In the genomic region with DNA sequence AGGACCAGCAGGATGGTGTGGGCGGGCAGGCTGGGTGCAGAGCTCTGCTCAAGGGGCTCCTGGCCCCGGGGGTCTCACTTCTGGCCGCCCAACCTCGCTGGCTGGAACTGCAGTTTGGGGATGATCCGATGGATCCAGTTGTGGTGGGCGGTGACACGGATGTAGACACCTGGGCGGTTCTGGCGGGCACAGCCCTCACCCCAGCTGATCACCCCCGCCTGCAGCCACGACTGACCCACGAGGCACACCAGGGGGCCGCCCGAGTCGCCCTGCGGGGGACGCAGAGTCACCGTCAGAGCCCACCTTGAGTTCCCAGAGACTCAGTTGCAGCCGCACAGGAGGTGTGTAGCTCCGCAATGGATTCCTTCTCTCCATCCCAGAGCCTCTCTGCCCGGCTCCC, we compare ENCODE assay signal across 16 cellular contexts. TPM values are rescaled to one million over a fixed set of nuclear protein-coding genes. Genes with fewer than 3 reads are reported as not detected.
DNase-seq lines count a peak whose midpoint lies in the region; ATAC-seq and TF ChIP-seq lines count a peak whose summit lies in the region.
"Had no signal": no experiment of that assay in that cellular context is flagged by ENCODE, and none has a peak within 500 bp of the region (broad histone marks: within the 10 kb centered on the region; RNA-seq: fewer than 3 reads in every experiment).

No MANE protein-coding gene starts in this region.

- TF ChIP-seq CTCF in Calu3 (IDR thresholded peaks at IDR 0.05; ENCODE audit: unreplicated experiment) (no peak), neural crest cell (conservative IDR thresholded peaks at IDR 0.05) (no peak), spleen (IDR thresholded peaks at IDR 0.05 in 8 of 11, conservative IDR thresholded peaks at IDR 0.05 in 3 of 11) (no peak)

- no peak for TF ChIP-seq POLR2A in spleen (IDR thresholded peaks at IDR 0.05)

- DNase-seq in Calu3 = no peak
- DNase-seq in NCI-H69 (lab: John Stamatoyannopoulos, UW) = peak; percentile 33
- no peak for DNase-seq in neural crest cell (ENCODE audit: low read depth, low spot score)
- peak; percentile 62 for DNase-seq in spleen
- no peak for DNase-seq in effector memory CD4-positive, alpha-beta T cell
- DNase-seq: CD4-positive, CD25-positive, alpha-beta regulatory T cell; DMS 273 treated with DMSO at 0.1 percent for 48 hours; H7 had no signal

- WGBS in spleen, 5 donors = 78 to 93% (median 84%) methylated on average over 11 to 21 of the region's 21 CpGs

- no peak overlapping the region for H3K4me3 Mint-ChIP-seq in Calu3 (ENCODE audit: low read depth, unreplicated experiment)
- H3K4me3 Mint-ChIP-seq in neural crest cell = peak overlapping the region; percentile 56
- H3K4me3 Mint-ChIP-seq: CD4-positive, CD25-positive, alpha-beta regulatory T cell; GM23338; IgD-negative memory B cell had no signal

- H3K36me3 Mint-ChIP-seq in Calu3 (ENCODE audit: insufficient read depth, unreplicated experiment) = peaks cover 57% of the 10 kb centered on the region
- no peaks in the 10 kb centered on the region for H3K36me3 Mint-ChIP-seq in neural crest cell (ENCODE audit: low read depth)
- H3K36me3 Mint-ChIP-seq: IgD-negative memory B cell had no signal

- ATAC-seq in HG03139 (IDR thresholded peaks at IDR 0.05; ENCODE audit: unreplicated experiment) = no peak
- ATAC-seq in GM18511 (IDR thresholded peaks at IDR 0.05; ENCODE audit: unreplicated experiment) = no peak
- ATAC-seq: GM12878, GM23338 had no signal

- H3K4me1 Mint-ChIP-seq in Calu3 (ENCODE audit: low read depth, unreplicated experiment) (peaks cover 14% of the 10 kb centered on the region), neural crest cell (no peaks in the 10 kb centered on the region)

- H3K27me3 Mint-ChIP-seq in Calu3 (ENCODE audit: unreplicated experiment) = peaks cover 56% of the 10 kb centered on the region
- peaks cover 8% of the 10 kb centered on the region for H3K27me3 Mint-ChIP-seq in neural crest cell (ENCODE audit: low read depth)

- no TSS peak for BruUV-seq in Calu3 (replicated peaks; lab: Mats Ljungman, UMichigan)

- no peak overlapping the region for H3K27ac ChIP-seq in spleen
- H3K27ac ChIP-seq in effector memory CD4-positive, alpha-beta T cell (ENCODE audit: insufficient read depth, low read length, poor library complexity, severe bottlenecking) = no peak overlapping the region
- H3K27ac ChIP-seq: A549, KMS-11 had no signal

- H3K9me3 Mint-ChIP-seq in Calu3 (ENCODE audit: low read depth, unreplicated experiment) (no peaks in the 10 kb centered on the region), neural crest cell (no peaks in the 10 kb centered on the region)
- H3K9me3 Mint-ChIP-seq: GM23338, IgD-negative memory B cell had no signal

- peaks cover 0 to 29% (median 21%) of the 10 kb centered on the region in 6 donors for H3K36me3 ChIP-seq in spleen
- peaks cover 18% of the 10 kb centered on the region for H3K36me3 ChIP-seq in effector memory CD4-positive, alpha-beta T cell (ENCODE audit: control insufficient read depth, insufficient read depth, low read length)

- no peak overlapping the region for H3K4me3 ChIP-seq in spleen
- no peak overlapping the region for H3K4me3 ChIP-seq in effector memory CD4-positive, alpha-beta T cell (ENCODE audit: insufficient read depth, low read depth, low read length, poor library complexity, severe bottlenecking)
- H3K4me3 ChIP-seq: A549, GM12878, GM23338 had no signal

- H3K4me1 ChIP-seq in spleen = peaks cover 0 to 16% (median 9%) of the 10 kb centered on the region in 6 donors
- H3K4me1 ChIP-seq in effector memory CD4-positive, alpha-beta T cell (ENCODE audit: control insufficient read depth, insufficient read depth, low read length, poor library complexity, severe bottlenecking) = peaks cover 9% of the 10 kb centered on the region
- H3K4me1 ChIP-seq: A549 had no signal

- no peaks in the 10 kb centered on the region for H3K9me3 ChIP-seq in spleen
- no peaks in the 10 kb centered on the region for H3K9me3 ChIP-seq in effector memory CD4-positive, alpha-beta T cell (ENCODE audit: control insufficient read depth, low read length)
- H3K9me3 ChIP-seq: A549 had no signal

- CTCF ChIA-PET in Calu3 (lab: Charles Lee) = no interaction called here

- H3K27ac Mint-ChIP-seq in Calu3 (ENCODE audit: unreplicated experiment) (peak overlapping the region; percentile 38), neural crest cell (ENCODE audit: unreplicated experiment) (no peak overlapping the region)
- H3K27ac Mint-ChIP-seq: GM23338, IgD-negative memory B cell had no signal

- intact Hi-C loops in Calu3 (cut with micrococcal nuclease; ENCODE audit: unreplicated experiment) (no loop called here), spleen (cut with DNase I; ENCODE audit: low total_unique reads) (no loop called here)

- H3K27me3 ChIP-seq in spleen (replicated peaks in 1 of 7) = peaks cover 0 to 23% (median 0%) of the 10 kb centered on the region in 7 donors
- no peaks in the 10 kb centered on the region for H3K27me3 ChIP-seq in effector memory CD4-positive, alpha-beta T cell (replicated peaks; ENCODE audit: control insufficient read depth, insufficient read depth, low read length, poor library complexity, severe bottlenecking)

RNA-seq across cellular contexts. Expression of gene PRSS27, which starts 7.5 kb away (rescaled TPM):
- total RNA-seq in Calu3 (2022) = 2.0 and 2.4 TPM in 2 replicates
- total RNA-seq in neural crest cell = 5.3 and 7.8 TPM in 2 replicates
- 1 to 10 TPM in 6 of 7 donors, under 1 TPM in 1; 0.84 to 2.1 (median 1.2) TPM for total RNA-seq in spleen
- polyA plus RNA-seq in spleen = 1 to 10 TPM; 1.2 to 1.5 (median 1.2) TPM
- total RNA-seq: Daoy had no signal
- polyA plus RNA-seq: IgD-negative memory B cell had no signal

RNA-seq across cellular contexts. Expression of gene KCTD5, which starts 30.2 kb away (rescaled TPM):
- total RNA-seq in Calu3 (2022) = 36.6 and 36.7 TPM in 2 replicates
- 27.4 and 27.7 TPM in 2 replicates for total RNA-seq in neural crest cell
- total RNA-seq in spleen = 10 to 100 TPM; 20.5 to 32.1 (median 28.2) TPM
- polyA plus RNA-seq in spleen = 10 to 100 TPM; 13.1 to 24.1 (median 19.2) TPM

RNA-seq across cellular contexts. Expression of gene SRRM2, which starts 39.9 kb away (rescaled TPM):
- total RNA-seq in Calu3 (2022) (870 and 905 TPM in 2 replicates), neural crest cell (779 and 803 TPM in 2 replicates), spleen (100 to 1,000 TPM; 590 to 922 (median 875) TPM)
- 1,000 to 10,000 TPM in 1 of 3 donors, 100 to 1,000 TPM in 2; 239 to 1,169 (median 672) TPM for polyA plus RNA-seq in spleen

Comparison
In these comparisons a context has a peak if more than half of its experiments do, and no peak if none do; other contexts are left out.
1. DNase-seq: peak in NCI-H69 (single experiment) and spleen (single experiment); none in Calu3 (single experiment), neural crest cell (single experiment) and effector memory CD4-positive, alpha-beta T cell (0 of 3).